Comparison of ENCODE assay signal across 1 cellular context in the genomic region with DNA sequence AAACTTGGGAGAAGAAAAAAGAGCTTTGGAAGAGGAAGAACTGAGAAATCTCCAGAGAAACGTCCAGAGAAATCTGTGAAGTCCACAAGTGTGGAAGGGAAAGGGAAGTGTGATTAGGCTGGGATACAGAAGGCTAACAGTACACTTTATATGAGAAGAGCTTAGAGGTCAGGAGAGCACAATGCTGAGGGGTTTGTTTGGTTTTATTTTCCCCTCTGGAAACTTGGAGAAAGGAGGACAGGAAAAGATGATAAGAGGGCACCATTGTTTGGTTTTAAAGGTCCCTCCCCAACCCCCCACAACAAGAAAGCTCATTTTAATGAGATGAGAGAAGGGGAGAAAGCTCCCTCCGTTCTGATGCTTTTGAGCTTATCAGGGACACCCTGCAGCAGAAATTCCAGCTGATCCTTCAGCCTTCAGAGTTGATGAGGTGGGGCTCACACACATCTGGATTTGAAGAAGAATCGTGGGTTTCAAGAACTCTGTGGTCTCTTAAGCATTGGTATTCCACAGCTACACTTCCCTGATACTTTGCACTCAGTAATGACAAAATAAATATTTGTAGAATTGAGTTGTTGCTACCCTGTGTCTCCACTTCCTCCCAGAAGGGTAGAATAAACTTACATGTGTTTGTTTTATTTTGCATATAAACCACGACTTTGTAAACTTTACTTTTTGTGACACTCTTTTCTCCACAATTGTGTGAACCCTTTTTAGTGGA.
TF ChIP-seq lines count a peak whose summit lies in the region.

No MANE protein-coding gene starts in this region.

TF ChIP-seq in HepG2, 621 proteins besides CTCF, POLR2A, EP300 and RAD21 (continued from another document and continues in another):
- TF ChIP-seq ATF4 (CRISPR knock-in tag; IDR thresholded peaks at IDR 0.05) (no peak), PHF5A (CRISPR knock-in tag; IDR thresholded peaks at IDR 0.05; ENCODE audit: low read depth, unreplicated experiment) (no peak), FOXA1 (IDR thresholded peaks at IDR 0.05) (no peak), FOXA1 (CRISPR knock-in tag; IDR thresholded peaks at IDR 0.05) (peak; percentile 53; the same call in 1 of the 2 replicates), ZNF614 (CRISPR knock-in tag; IDR thresholded peaks at IDR 0.05; ENCODE audit: borderline replicate concordance) (0 out of 2 replicates have a peak, but pooled peaks have one; percentile 29), TRAFD1 (CRISPR knock-in tag; IDR thresholded peaks at IDR 0.05; ENCODE audit: borderline replicate concordance) (no peak), ZNF350 (CRISPR knock-in tag; IDR thresholded peaks at IDR 0.05; ENCODE audit: borderline replicate concordance, low read depth) (no peak), ZNF776 (CRISPR knock-in tag; IDR thresholded peaks at IDR 0.05) (no peak), ZNF20 (CRISPR knock-in tag; IDR thresholded peaks at IDR 0.05) (no peak), MAF1 (CRISPR knock-in tag; IDR thresholded peaks at IDR 0.05; ENCODE audit: borderline replicate concordance) (no peak), ZNF251 (CRISPR knock-in tag; IDR thresholded peaks at IDR 0.05) (no peak), ZIK1 (CRISPR knock-in tag; IDR thresholded peaks at IDR 0.05; ENCODE audit: borderline replicate concordance, low read depth) (no peak), KDM3A (CRISPR knock-in tag; IDR thresholded peaks at IDR 0.05; ENCODE audit: low read depth) (no peak), SATB2 (CRISPR knock-in tag; IDR thresholded peaks at IDR 0.05) (no peak), ETV5 (CRISPR knock-in tag; IDR thresholded peaks at IDR 0.05; ENCODE audit: borderline replicate concordance) (peak; percentile 47; the same call in 1 of the 2 replicates), EHMT2 (IDR thresholded peaks at IDR 0.05; ENCODE audit: borderline replicate concordance, low read depth, low read length) (no peak; the same call in 1 of the 2 replicates), FOXK1 (CRISPR knock-in tag; IDR thresholded peaks at IDR 0.05; ENCODE audit: borderline replicate concordance, low read depth) (peak; percentile 16; the same call in 1 of the 2 replicates), HHEX (CRISPR knock-in tag; IDR thresholded peaks at IDR 0.05) (no peak), SUZ12 (IDR thresholded peaks at IDR 0.05; ENCODE audit: low read depth, low read length) (no peak), SMARCE1 (IDR thresholded peaks at IDR 0.05; ENCODE audit: borderline replicate concordance) (no peak), RERE (CRISPR knock-in tag; IDR thresholded peaks at IDR 0.05; ENCODE audit: low read depth) (peak; percentile 57; the same call in 1 of the 2 replicates), NFKBIZ (CRISPR knock-in tag; IDR thresholded peaks at IDR 0.05) (no peak), TERF1 (CRISPR knock-in tag; IDR thresholded peaks at IDR 0.05) (no peak), SAFB2 (CRISPR knock-in tag; IDR thresholded peaks at IDR 0.05; ENCODE audit: borderline replicate concordance, low read depth) (no peak), XRCC5 (optimal IDR thresholded peaks at IDR 0.05; ENCODE audit: low read length) (no peak), ZNF816 (CRISPR knock-in tag; IDR thresholded peaks at IDR 0.05; ENCODE audit: borderline replicate concordance) (0 out of 2 replicates have a peak, but pooled peaks have one; percentile 79), ZKSCAN8 (CRISPR knock-in tag; IDR thresholded peaks at IDR 0.05; ENCODE audit: borderline replicate concordance) (no peak), ZNF207 (IDR thresholded peaks at IDR 0.05; ENCODE audit: borderline replicate concordance) (no peak), HNRNPK (IDR thresholded peaks at IDR 0.05; ENCODE audit: low read depth, low read length, poor library complexity, severe bottlenecking) (no peak), ZNF790 (CRISPR knock-in tag; IDR thresholded peaks at IDR 0.05; ENCODE audit: borderline replicate concordance) (no peak), LCORL (IDR thresholded peaks at IDR 0.05) (no peak), LCORL (CRISPR knock-in tag; IDR thresholded peaks at IDR 0.05) (peak; percentile 31; the same call in 1 of the 2 replicates), ZNF589 (CRISPR knock-in tag; conservative IDR thresholded peaks at IDR 0.05) (no peak), ZBTB21 (CRISPR knock-in tag; IDR thresholded peaks at IDR 0.05) (no peak), ZNF503 (CRISPR knock-in tag; IDR thresholded peaks at IDR 0.05) (peak; percentile 25; the same call in 1 of the 2 replicates), TOE1 (CRISPR knock-in tag; IDR thresholded peaks at IDR 0.05) (no peak), ZNF598 (CRISPR knock-in tag; IDR thresholded peaks at IDR 0.05; ENCODE audit: borderline replicate concordance) (no peak), KDM1A (CRISPR knock-in tag; IDR thresholded peaks at IDR 0.05) (no peak)
- TF ChIP-seq, protein P1, sequence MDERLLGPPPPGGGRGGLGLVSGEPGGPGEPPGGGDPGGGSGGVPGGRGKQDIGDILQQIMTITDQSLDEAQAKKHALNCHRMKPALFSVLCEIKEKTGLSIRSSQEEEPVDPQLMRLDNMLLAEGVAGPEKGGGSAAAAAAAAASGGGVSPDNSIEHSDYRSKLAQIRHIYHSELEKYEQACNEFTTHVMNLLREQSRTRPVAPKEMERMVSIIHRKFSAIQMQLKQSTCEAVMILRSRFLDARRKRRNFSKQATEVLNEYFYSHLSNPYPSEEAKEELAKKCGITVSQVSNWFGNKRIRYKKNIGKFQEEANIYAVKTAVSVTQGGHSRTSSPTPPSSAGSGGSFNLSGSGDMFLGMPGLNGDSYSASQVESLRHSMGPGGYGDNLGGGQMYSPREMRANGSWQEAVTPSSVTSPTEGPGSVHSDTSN (CRISPR knock-in tag; IDR thresholded peaks at IDR 0.05): no peak
- TF ChIP-seq, protein P2, sequence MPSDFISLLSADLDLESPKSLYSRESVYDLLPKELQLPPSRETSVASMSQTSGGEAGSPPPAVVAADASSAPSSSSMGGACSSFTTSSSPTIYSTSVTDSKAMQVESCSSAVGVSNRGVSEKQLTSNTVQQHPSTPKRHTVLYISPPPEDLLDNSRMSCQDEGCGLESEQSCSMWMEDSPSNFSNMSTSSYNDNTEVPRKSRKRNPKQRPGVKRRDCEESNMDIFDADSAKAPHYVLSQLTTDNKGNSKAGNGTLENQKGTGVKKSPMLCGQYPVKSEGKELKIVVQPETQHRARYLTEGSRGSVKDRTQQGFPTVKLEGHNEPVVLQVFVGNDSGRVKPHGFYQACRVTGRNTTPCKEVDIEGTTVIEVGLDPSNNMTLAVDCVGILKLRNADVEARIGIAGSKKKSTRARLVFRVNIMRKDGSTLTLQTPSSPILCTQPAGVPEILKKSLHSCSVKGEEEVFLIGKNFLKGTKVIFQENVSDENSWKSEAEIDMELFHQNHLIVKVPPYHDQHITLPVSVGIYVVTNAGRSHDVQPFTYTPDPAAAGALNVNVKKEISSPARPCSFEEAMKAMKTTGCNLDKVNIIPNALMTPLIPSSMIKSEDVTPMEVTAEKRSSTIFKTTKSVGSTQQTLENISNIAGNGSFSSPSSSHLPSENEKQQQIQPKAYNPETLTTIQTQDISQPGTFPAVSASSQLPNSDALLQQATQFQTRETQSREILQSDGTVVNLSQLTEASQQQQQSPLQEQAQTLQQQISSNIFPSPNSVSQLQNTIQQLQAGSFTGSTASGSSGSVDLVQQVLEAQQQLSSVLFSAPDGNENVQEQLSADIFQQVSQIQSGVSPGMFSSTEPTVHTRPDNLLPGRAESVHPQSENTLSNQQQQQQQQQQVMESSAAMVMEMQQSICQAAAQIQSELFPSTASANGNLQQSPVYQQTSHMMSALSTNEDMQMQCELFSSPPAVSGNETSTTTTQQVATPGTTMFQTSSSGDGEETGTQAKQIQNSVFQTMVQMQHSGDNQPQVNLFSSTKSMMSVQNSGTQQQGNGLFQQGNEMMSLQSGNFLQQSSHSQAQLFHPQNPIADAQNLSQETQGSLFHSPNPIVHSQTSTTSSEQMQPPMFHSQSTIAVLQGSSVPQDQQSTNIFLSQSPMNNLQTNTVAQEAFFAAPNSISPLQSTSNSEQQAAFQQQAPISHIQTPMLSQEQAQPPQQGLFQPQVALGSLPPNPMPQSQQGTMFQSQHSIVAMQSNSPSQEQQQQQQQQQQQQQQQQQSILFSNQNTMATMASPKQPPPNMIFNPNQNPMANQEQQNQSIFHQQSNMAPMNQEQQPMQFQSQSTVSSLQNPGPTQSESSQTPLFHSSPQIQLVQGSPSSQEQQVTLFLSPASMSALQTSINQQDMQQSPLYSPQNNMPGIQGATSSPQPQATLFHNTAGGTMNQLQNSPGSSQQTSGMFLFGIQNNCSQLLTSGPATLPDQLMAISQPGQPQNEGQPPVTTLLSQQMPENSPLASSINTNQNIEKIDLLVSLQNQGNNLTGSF (CRISPR knock-in tag; IDR thresholded peaks at IDR 0.05): no peak
- TF ChIP-seq, protein P3, sequence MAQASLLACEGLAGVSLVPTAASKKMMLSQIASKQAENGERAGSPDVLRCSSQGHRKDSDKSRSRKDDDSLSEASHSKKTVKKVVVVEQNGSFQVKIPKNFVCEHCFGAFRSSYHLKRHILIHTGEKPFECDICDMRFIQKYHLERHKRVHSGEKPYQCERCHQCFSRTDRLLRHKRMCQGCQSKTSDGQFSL (CRISPR knock-in tag; IDR thresholded peaks at IDR 0.05): no peak
- TF ChIP-seq, protein P4, sequence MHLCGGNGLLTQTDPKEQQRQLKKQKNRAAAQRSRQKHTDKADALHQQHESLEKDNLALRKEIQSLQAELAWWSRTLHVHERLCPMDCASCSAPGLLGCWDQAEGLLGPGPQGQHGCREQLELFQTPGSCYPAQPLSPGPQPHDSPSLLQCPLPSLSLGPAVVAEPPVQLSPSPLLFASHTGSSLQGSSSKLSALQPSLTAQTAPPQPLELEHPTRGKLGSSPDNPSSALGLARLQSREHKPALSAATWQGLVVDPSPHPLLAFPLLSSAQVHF (CRISPR knock-in tag; IDR thresholded peaks at IDR 0.05): no peak
